Comparison of ENCODE assay signal across 24 cellular contexts in the genomic region with DNA sequence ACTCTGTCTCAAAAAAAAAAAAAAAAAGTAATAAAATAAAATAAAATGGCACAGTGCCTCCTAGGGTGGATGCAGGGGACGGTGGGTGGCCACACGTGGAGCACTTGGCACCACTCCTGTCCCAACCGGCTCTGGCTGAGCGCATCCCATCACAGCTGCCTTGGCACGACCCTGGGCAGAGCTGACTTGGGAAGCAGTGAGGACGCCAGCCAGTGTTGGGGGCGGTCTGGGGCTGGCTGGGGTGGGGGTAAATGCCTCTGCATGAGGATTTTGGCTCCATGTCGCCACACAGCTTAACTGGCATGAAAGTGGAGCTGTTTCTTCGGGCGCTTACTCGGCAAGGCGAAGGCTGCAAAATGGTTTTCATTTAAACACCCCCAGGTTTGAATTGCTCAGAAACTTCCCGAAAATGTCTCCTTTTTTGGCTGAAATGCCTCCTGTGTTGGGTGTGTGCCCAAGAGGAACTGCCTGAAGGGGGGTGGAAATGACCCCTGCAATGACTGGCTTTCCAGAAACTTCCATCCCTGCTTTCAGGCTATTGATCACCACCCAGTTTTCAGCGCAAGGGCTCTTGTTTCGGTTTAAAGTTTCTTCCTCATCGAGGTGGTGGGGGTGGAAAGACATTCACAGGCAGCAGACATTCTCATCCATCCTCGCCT. TPM values are rescaled to one million over a fixed set of nuclear protein-coding genes. Genes with fewer than 3 reads are reported as not detected.
A peak's percentile ranks its signal among the peaks of the same experiment; 100 is the strongest.
DNase-seq lines count a peak whose midpoint lies in the region; ATAC-seq and TF ChIP-seq lines count a peak whose summit lies in the region.
"Had no signal": no experiment of that assay in that cellular context is flagged by ENCODE, and none has a peak within 500 bp of the region (broad histone marks: within the 10 kb centered on the region; RNA-seq: fewer than 3 reads in every experiment).

No MANE protein-coding gene starts in this region.

- no peak for ATAC-seq in HG03025 (IDR thresholded peaks at IDR 0.05; ENCODE audit: low FRiP score, unreplicated experiment)
- ATAC-seq: natural killer cell; stimulated activated naive CD8-positive, alpha-beta T cell treated with anti-CD3 and anti-CD28 coated beads, Interleukin-15, Interleukin-2, amounts not matched to agents 100 U/mL and 50 U/mL, for 24 hours had no signal

- H3K27me3 ChIP-seq in suprapubic skin: no peaks in the 10 kb centered on the region
- H3K27me3 ChIP-seq: BE2C had no signal

- DNase-seq in CD1c-positive myeloid dendritic cell (ENCODE audit: extremely low spot score) (peak; percentile 85), fibroblast of the aortic adventitia (ENCODE audit: low read depth) (peak; percentile 52), suprapubic skin (ENCODE audit: low spot score in 2 of 2) (no peak), DMS 273 (lab: John Stamatoyannopoulos, UW; ENCODE audit: unreplicated experiment) (no peak), COR-L47 (lab: John Stamatoyannopoulos, UW) (no peak)
- DNase-seq in stimulated activated CD4-positive, alpha-beta T cell treated with anti-CD3 and anti-CD28 coated beads, Interleukin-4, amount 100 ng/mL, for 1 hour: no peak
- DNase-seq: activated naive CD4-positive, alpha-beta T cell; activated T-cell treated with anti-CD3 and anti-CD28 coated beads for 4 hours; BE2C; effector CD8-positive, alpha-beta T cell; glutamatergic neuron; natural killer cell; NCI-H187; NCI-H2227 treated with DMSO at 0.1 percent for 48 hours; NCI-H748 treated with DMSO at 0.1 percent for 48 hours; PC-9; SIG-M5; stimulated activated CD4-positive, alpha-beta T cell treated with anti-CD3 and anti-CD28 coated beads, Interleukin-1b, Interleukin-23, amount 100 ng/mL, for 48 hours; stimulated activated naive CD8-positive, alpha-beta T cell treated with anti-CD3 and anti-CD28 coated beads, Interleukin-15, Interleukin-2, amounts not matched to agents 100 U/mL and 50 U/mL, for 24 hours; trophoblast cell; WERI-Rb-1 had no signal

- TF ChIP-seq CTCF in VCaP (conservative IDR thresholded peaks at IDR 0.05): no peak
- no peak for TF ChIP-seq CTCF in fibroblast of the aortic adventitia (IDR thresholded peaks at IDR 0.05; ENCODE audit: insufficient read depth, low read length)
- TF ChIP-seq CTCF in suprapubic skin (IDR thresholded peaks at IDR 0.05): no peak

- H3K9me3 ChIP-seq in suprapubic skin: no peaks in the 10 kb centered on the region
- H3K9me3 ChIP-seq: BE2C had no signal

- WGBS in suprapubic skin: 45% methylated on average over 17 of the region's 17 CpGs

- TF ChIP-seq EP300 in suprapubic skin (IDR thresholded peaks at IDR 0.05): no peak

- H3K4me3 ChIP-seq in fibroblast of the aortic adventitia (ENCODE audit: low read depth, low read length) (no peak overlapping the region), suprapubic skin (peak overlapping the region; percentile 13)
- H3K4me3 ChIP-seq: PC-9 had no signal

- H3K27ac ChIP-seq in VCaP (peak overlapping the region; percentile 95), suprapubic skin (peak overlapping the region; percentile 3)
- H3K27ac ChIP-seq: HL-60, PC-9, WERI-Rb-1 had no signal

- no peaks in the 10 kb centered on the region for H3K36me3 ChIP-seq in suprapubic skin
- H3K36me3 ChIP-seq: BE2C, WERI-Rb-1 had no signal

- no peak for TF ChIP-seq POLR2A in suprapubic skin (IDR thresholded peaks at IDR 0.05)

- peaks cover 30% of the 10 kb centered on the region for H3K4me1 ChIP-seq in suprapubic skin
- H3K4me1 ChIP-seq: BE2C had no signal

RNA-seq across cellular contexts. Expression of gene PTGES, which starts 38.3 kb away (rescaled TPM):
- total RNA-seq in fibroblast of the aortic adventitia (ENCODE audit: low replicate concordance) (6.9 and 30.9 TPM in 2 replicates), suprapubic skin (10 to 100 TPM; 21.8 to 38.8 (median 24.0) TPM)

RNA-seq across cellular contexts. Expression of gene PRRX2, which starts 49.1 kb away (rescaled TPM):
- 3.5 and 36.1 TPM in 2 replicates for total RNA-seq in fibroblast of the aortic adventitia (ENCODE audit: low replicate concordance)
- 10 to 100 TPM in 3 of 4 donors, 1 to 10 TPM in 1; 9.9 to 16.9 (median 14.0) TPM for total RNA-seq in suprapubic skin
- total RNA-seq: natural killer cell had no signal

Comparison
In these comparisons a context has a peak if more than half of its experiments do, and no peak if none do; other contexts are left out.
1. DNase-seq: peak in CD1c-positive myeloid dendritic cell (single experiment) and fibroblast of the aortic adventitia (single experiment); none in suprapubic skin (0 of 2), DMS 273 (single experiment), stimulated activated CD4-positive, alpha-beta T cell treated with anti-CD3 and anti-CD28 coated beads, Interleukin-4, amount 100 ng/mL, for 1 hour (single experiment) and COR-L47 (single experiment).